Comparison of ENCODE assay signal across 1 cellular context in genomic region chr2:168201722-168202121, GRCh38.
TF ChIP-seq lines count a peak whose summit lies in the region.

No MANE protein-coding gene starts in this region.

TF ChIP-seq in HCT116, 20 proteins besides CTCF, POLR2A, EP300 and RAD21:
- no peak for TF ChIP-seq REST (IDR thresholded peaks at IDR 0.05; ENCODE audit: low read depth)
- no peak for TF ChIP-seq SRF (IDR thresholded peaks at IDR 0.05; ENCODE audit: low read depth)
